Comparison of ENCODE assay signal across 1 cellular context in genomic region chr15:55407949-55408766, GRCh38.
A peak's percentile ranks its signal among the peaks of the same experiment; 100 is the strongest.
TF ChIP-seq lines count a peak whose summit lies in the region.

Gene CCPG1, minus strand, starts transcription at chr15:55408359. Its CDS starts 18,935 bp downstream, at chr15:55389424.
Gene PIERCE2, plus strand, starts transcription at chr15:55408495. Its CDS starts 274 bp downstream, at chr15:55408769.

TF ChIP-seq in K562, 482 proteins besides CTCF, POLR2A, EP300 and RAD21 (continued from another document and continues in another):
- TF ChIP-seq ZNF398 (CRISPR knock-in tag; IDR thresholded peaks at IDR 0.05) (no peak), ZNF140 (CRISPR knock-in tag; IDR thresholded peaks at IDR 0.05) (no peak), ZBTB5 (IDR thresholded peaks at IDR 0.05) (no peak), DNMT1 (IDR thresholded peaks at IDR 0.05) (no peak), SMAD2 (IDR thresholded peaks at IDR 0.05; ENCODE audit: low read depth, low read length) (no peak), SIN3B (IDR thresholded peaks at IDR 0.05; ENCODE audit: low read depth) (peak; percentile 46), SRF (CRISPR knock-in tag; IDR thresholded peaks at IDR 0.05) (peak in 1 of 2 experiments; percentile 47; a peak in 2 of 4 replicates), IRF2 (CRISPR knock-in tag; IDR thresholded peaks at IDR 0.05) (no peak), ARNT (IDR thresholded peaks at IDR 0.05) (no peak), BCL6 (CRISPR knock-in tag; IDR thresholded peaks at IDR 0.05) (no peak), HMG20B (CRISPR knock-in tag; IDR thresholded peaks at IDR 0.05) (no peak; the same call in 1 of the 2 replicates), MYNN (IDR thresholded peaks at IDR 0.05) (peak; percentile 53; the same call in 1 of the 2 replicates), MYNN (CRISPR knock-in tag; IDR thresholded peaks at IDR 0.05) (no peak), ZNF699 (CRISPR knock-in tag; IDR thresholded peaks at IDR 0.05; ENCODE audit: insufficient replicate concordance) (no peak), MECOM (CRISPR knock-in tag; IDR thresholded peaks at IDR 0.05) (no peak), GABPB2 (CRISPR knock-in tag; conservative IDR thresholded peaks at IDR 0.05) (no peak), RAD51 (IDR thresholded peaks at IDR 0.05; ENCODE audit: borderline replicate concordance, low read depth) (no peak), TRIM25 (IDR thresholded peaks at IDR 0.05; ENCODE audit: borderline replicate concordance) (no peak), ZNF740 (CRISPR knock-in tag; IDR thresholded peaks at IDR 0.05) (no peak), ZNF740 (tag; IDR thresholded peaks at IDR 0.05) (no peak), FOXJ2 (tag; IDR thresholded peaks at IDR 0.05) (peak; percentile 79; the same call in 1 of the 2 replicates), ZNF184 (CRISPR knock-in tag; IDR thresholded peaks at IDR 0.05) (no peak), PTTG1 (tag; IDR thresholded peaks at IDR 0.05; ENCODE audit: low read depth) (no peak), RHOXF2B (CRISPR knock-in tag; conservative IDR thresholded peaks at IDR 0.05) (no peak), ZNF592 (IDR thresholded peaks at IDR 0.05) (0 out of 2 replicates have a peak, but pooled peaks have one; percentile 48), PRMT5 (CRISPR knock-in tag; IDR thresholded peaks at IDR 0.05) (no peak), ELK1 (CRISPR knock-in tag; IDR thresholded peaks at IDR 0.05) (no peak), RBM34 (IDR thresholded peaks at IDR 0.05; ENCODE audit: borderline replicate concordance, insufficient read depth, low read length) (no peak), ZNF668 (CRISPR knock-in tag; IDR thresholded peaks at IDR 0.05) (no peak), CGGBP1 (CRISPR knock-in tag; IDR thresholded peaks at IDR 0.05) (no peak), KHSRP (IDR thresholded peaks at IDR 0.05) (no peak), C11orf30 (IDR thresholded peaks at IDR 0.05; ENCODE audit: low read depth) (no peak), SIX5 (IDR thresholded peaks at IDR 0.05; ENCODE audit: borderline replicate concordance in 1 of 2, insufficient read depth in 1 of 2, low read depth in 1 of 2, low read length in 2 of 2) (peak; percentile 57 to 66; a peak in 3 of 4 replicates), PATZ1 (CRISPR knock-in tag; IDR thresholded peaks at IDR 0.05; ENCODE audit: borderline replicate concordance) (no peak), ZFPM2 (CRISPR knock-in tag; IDR thresholded peaks at IDR 0.05) (no peak), SP1 (CRISPR knock-in tag; IDR thresholded peaks at IDR 0.05) (peak; percentile 27), TCF7L2 (IDR thresholded peaks at IDR 0.05; ENCODE audit: low read depth, low read length) (no peak), ZNF3 (CRISPR knock-in tag; IDR thresholded peaks at IDR 0.05) (no peak), MEIS2 (IDR thresholded peaks at IDR 0.05; ENCODE audit: partially characterized antibody) (peak; percentile 31), ZMIZ1 (IDR thresholded peaks at IDR 0.05; ENCODE audit: low read depth in 2 of 2, low read length in 2 of 2) (no peak; a peak in 1 of 4 replicates), ZNF263 (CRISPR knock-in tag; IDR thresholded peaks at IDR 0.05; ENCODE audit: borderline replicate concordance) (no peak), SFPQ (IDR thresholded peaks at IDR 0.05; ENCODE audit: low read depth, low read length) (no peak), ZKSCAN8 (CRISPR knock-in tag; IDR thresholded peaks at IDR 0.05) (no peak)
